ENCODE assay signal across 1 cellular context in the genomic region with DNA sequence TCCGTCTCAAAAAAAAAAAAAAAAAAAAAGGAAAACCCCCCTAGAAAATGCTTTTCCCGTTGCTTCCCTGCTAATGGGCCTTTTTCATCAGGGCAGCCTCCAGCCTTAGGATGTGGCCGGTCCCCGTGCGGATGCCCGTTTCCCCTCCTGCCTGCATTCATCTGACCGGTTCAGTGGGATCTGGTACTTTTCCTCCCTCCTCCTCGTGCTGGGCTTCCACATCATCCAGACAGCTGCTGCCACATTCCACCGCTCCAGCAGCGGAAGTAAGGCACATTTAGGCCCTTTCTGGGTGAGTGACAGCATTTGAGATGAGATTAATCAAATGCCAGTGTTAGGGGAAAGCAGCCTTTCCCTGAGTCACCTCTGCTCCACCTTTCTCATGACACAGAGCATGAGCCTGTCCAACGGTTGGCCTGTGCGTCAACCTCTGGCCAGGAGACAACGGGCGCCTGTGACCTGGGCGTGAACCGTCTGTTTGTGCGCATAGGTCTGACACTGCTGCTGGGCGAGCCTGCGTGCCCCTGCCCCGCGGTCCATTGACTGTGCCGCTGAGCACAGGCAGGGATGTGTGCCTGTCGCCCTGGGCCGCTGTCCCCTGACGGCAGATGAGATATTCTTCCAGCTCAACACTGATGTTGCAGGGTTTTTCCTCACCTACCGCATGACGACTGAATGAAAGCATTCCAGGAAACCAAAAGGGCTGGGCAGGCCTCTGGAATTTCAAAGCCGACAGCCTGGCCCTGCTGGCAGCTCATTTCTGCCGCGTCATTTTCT.
TF ChIP-seq lines count a peak whose summit lies in the region.

No MANE protein-coding gene starts in this region.

TF ChIP-seq in GM23338, 12 proteins besides CTCF, POLR2A, EP300 and RAD21 (continued from another document):
- TF ChIP-seq, protein P1, sequence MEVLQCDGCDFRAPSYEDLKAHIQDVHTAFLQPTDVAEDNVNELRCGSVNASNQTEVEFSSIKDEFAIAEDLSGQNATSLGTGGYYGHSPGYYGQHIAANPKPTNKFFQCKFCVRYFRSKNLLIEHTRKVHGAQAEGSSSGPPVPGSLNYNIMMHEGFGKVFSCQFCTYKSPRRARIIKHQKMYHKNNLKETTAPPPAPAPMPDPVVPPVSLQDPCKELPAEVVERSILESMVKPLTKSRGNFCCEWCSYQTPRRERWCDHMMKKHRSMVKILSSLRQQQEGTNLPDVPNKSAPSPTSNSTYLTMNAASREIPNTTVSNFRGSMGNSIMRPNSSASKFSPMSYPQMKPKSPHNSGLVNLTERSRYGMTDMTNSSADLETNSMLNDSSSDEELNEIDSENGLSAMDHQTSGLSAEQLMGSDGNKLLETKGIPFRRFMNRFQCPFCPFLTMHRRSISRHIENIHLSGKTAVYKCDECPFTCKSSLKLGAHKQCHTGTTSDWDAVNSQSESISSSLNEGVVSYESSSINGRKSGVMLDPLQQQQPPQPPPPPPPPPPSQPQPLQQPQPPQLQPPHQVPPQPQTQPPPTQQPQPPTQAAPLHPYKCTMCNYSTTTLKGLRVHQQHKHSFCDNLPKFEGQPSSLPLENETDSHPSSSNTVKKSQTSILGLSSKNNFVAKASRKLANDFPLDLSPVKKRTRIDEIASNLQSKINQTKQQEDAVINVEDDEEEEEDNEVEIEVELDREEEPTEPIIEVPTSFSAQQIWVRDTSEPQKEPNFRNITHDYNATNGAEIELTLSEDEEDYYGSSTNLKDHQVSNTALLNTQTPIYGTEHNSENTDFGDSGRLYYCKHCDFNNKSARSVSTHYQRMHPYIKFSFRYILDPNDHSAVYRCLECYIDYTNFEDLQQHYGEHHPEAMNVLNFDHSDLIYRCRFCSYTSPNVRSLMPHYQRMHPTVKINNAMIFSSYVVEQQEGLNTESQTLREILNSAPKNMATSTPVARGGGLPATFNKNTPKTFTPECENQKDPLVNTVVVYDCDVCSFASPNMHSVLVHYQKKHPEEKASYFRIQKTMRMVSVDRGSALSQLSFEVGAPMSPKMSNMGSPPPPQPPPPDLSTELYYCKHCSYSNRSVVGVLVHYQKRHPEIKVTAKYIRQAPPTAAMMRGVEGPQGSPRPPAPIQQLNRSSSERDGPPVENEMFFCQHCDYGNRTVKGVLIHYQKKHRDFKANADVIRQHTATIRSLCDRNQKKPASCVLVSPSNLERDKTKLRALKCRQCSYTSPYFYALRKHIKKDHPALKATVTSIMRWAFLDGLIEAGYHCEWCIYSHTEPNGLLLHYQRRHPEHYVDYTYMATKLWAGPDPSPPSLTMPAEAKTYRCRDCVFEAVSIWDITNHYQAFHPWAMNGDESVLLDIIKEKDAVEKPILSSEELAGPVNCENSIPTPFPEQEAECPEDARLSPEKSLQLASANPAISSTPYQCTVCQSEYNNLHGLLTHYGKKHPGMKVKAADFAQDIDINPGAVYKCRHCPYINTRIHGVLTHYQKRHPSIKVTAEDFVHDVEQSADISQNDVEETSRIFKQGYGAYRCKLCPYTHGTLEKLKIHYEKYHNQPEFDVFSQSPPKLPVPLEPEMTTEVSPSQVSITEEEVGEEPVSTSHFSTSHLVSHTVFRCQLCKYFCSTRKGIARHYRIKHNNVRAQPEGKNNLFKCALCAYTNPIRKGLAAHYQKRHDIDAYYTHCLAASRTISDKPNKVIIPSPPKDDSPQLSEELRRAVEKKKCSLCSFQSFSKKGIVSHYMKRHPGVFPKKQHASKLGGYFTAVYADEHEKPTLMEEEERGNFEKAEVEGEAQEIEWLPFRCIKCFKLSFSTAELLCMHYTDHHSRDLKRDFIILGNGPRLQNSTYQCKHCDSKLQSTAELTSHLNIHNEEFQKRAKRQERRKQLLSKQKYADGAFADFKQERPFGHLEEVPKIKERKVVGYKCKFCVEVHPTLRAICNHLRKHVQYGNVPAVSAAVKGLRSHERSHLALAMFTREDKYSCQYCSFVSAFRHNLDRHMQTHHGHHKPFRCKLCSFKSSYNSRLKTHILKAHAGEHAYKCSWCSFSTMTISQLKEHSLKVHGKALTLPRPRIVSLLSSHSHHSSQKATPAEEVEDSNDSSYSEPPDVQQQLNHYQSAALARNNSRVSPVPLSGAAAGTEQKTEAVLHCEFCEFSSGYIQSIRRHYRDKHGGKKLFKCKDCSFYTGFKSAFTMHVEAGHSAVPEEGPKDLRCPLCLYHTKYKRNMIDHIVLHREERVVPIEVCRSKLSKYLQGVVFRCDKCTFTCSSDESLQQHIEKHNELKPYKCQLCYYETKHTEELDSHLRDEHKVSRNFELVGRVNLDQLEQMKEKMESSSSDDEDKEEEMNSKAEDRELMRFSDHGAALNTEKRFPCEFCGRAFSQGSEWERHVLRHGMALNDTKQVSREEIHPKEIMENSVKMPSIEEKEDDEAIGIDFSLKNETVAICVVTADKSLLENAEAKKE (CRISPR knock-in tag; IDR thresholded peaks at IDR 0.05): no peak
- TF ChIP-seq POLR2AphosphoS5 (IDR thresholded peaks at IDR 0.05; ENCODE audit: low read depth): no peak
- no peak for TF ChIP-seq NANOG (IDR thresholded peaks at IDR 0.05; ENCODE audit: borderline replicate concordance)
